ENCODE assay signal across 8 cellular contexts in the genomic region with DNA sequence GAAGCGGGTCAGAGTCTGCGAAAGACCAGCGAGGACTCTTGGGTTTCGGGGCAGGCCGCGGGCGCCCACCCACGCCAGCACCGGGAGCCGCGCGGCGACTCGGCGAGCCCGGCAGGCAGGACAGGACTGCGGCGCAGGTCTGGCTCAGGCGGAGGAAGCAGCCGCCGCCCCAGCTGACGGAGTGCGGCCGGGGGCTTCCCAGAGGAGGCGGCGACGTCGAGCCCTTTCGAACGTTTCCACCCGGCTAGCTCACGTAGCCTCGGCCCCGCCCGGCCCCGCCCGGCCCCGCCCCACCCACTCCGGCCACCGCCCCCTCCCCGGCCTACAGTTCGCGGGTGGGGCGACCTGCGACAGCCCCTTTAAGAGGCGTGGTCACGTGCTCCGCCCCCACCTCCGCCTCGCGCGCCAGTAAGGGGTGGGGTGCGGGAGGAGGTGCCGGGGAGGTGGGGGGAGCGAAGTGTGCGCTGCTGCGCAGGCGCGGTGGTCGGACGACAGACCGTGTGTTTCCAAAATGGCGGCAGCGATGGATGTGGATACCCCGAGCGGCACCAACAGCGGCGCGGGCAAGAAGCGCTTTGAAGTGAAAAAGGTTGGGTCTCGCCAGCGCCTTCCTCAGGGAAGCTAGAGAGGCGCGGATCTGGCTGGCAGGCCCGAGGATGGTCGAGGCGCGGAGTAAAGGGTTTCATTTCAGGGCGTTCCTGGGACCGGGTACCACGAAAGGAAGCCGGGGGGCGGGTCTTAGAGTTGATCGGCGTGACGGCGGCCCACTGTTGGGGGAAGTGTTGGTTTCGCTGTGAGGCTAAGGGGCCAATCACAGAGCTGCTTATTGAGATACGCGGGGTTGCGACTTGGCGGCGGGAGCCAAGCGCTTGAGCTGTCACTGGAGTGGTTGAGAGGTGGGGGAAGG. TPM values are rescaled to one million over a fixed set of nuclear protein-coding genes. Genes with fewer than 3 reads are reported as not detected.
DNase-seq lines count a peak whose midpoint lies in the region; ATAC-seq, FAIRE-seq and TF ChIP-seq lines count a peak whose summit lies in the region.

Gene RBX1 (plus strand): TSS at position 491 of the 907 bp plus-strand sequence. CDS start 21 bp downstream, at position 512.

- H3K36me3 ChIP-seq in heart right ventricle = peaks cover 0 to 31% (median 22%) of the 10 kb centered on the region in 9 donors
- peaks cover 0 to 27% (median 13%) of the 10 kb centered on the region in 4 donors for H3K36me3 ChIP-seq in upper lobe of left lung

- TF ChIP-seq EP300 in upper lobe of left lung (IDR thresholded peaks at IDR 0.05) = peak in 1 of 4 donors; percentile 83

- peak; percentile 100 for FAIRE-seq in GM12892 (lab: Jason Lieb, UNC)

- H3K4me3 ChIP-seq in heart right ventricle (peak within 1 kb of the TSS; percentile 60 to 91 (median 74)), upper lobe of left lung (peak within 1 kb of the TSS; percentile 64 to 90 (median 74))

- DNase-seq in GM12892 (ENCODE audit: insufficient read length) = peak; percentile 86
- peak; percentile 95 for DNase-seq in NCI-H146 (lab: John Stamatoyannopoulos, UW)
- peak; percentile 98 to 99 (median 99) for DNase-seq in T-helper 1 cell
- peak; percentile 97 for DNase-seq in amniotic epithelial cell (ENCODE audit: low read depth)
- DNase-seq in heart right ventricle = peak; percentile 98 to 99
- DNase-seq in posterior cingulate gyrus = peak; percentile 96 to 100 (median 98)
- DNase-seq in upper lobe of left lung = peak; percentile 98 to 99

- H3K9me3 ChIP-seq in heart right ventricle (no peaks in the 10 kb centered on the region), upper lobe of left lung (no peaks in the 10 kb centered on the region)

- H3K27me3 ChIP-seq in heart right ventricle = no peaks in the 10 kb centered on the region
- no peaks in the 10 kb centered on the region for H3K27me3 ChIP-seq in upper lobe of left lung

- TF ChIP-seq POLR2A in GM12892 (IDR thresholded peaks at IDR 0.05; ENCODE audit: low read depth, low read length) (peak; percentile 95), upper lobe of left lung (IDR thresholded peaks at IDR 0.05) (peak; percentile 70 to 97 (median 94))

- intact Hi-C loops in heart right ventricle (cut with DNase I) = loop anchor here in 9 of 10 donors (1.0 to 10.0 kb wide), 7 partner anchors 71 to 141 kb away; partner anchors contain the start of gene EP300 (in 2 of the 9)
- intact Hi-C loops in posterior cingulate gyrus (cut with DNase I) = loop anchor here (5.0 kb wide), 2 partner anchors 246 to 431 kb away; partner anchors contain the start of gene TEF

- H3K27ac ChIP-seq in heart right ventricle (peak within 1 kb of the TSS; percentile 62 to 100 (median 94)), upper lobe of left lung (peak within 1 kb of the TSS; percentile 96 to 99 (median 97))

- ATAC-seq in HG02852 (IDR thresholded peaks at IDR 0.05; ENCODE audit: unreplicated experiment) (peak; percentile 78), heart right ventricle (peak; percentile 96 to 99 (median 97)), upper lobe of left lung (ENCODE audit: low FRiP score in 2 of 2) (peak; percentile 98 to 99)

- peaks cover 0 to 47% (median 30%) of the 10 kb centered on the region in 9 donors for H3K4me1 ChIP-seq in heart right ventricle
- H3K4me1 ChIP-seq in upper lobe of left lung = peaks cover 21 to 31% (median 23%) of the 10 kb centered on the region in 4 donors

- WGBS in heart right ventricle, 2 donors = 0% methylated on average over 82 to 94 of the region's 94 CpGs
- 1 to 2% methylated on average over 21 to 44 of the region's 94 CpGs for WGBS in upper lobe of left lung, 2 donors

- TF ChIP-seq CTCF in heart right ventricle (IDR thresholded peaks at IDR 0.05) = no peak
- TF ChIP-seq CTCF in upper lobe of left lung (IDR thresholded peaks at IDR 0.05) = peak in 2 of 6 experiments; percentile 7 to 27

RNA-seq across cellular contexts. Expression of gene RBX1, which starts in this region (rescaled TPM):
- 146 TPM for polyA plus RNA-seq in GM12892 (2012; ENCODE audit: missing spikeins)
- total RNA-seq in heart right ventricle = 10 to 100 TPM; 58.0 to 71.6 (median 59.8) TPM
- polyA plus RNA-seq in heart right ventricle = 100 to 1,000 TPM in 1 of 2 donors, 10 to 100 TPM in 1; 86.3 to 123 TPM
- total RNA-seq in upper lobe of left lung = 10 to 100 TPM; 14.6 to 55.5 (median 46.1) TPM

Comparison
In these comparisons a context has a peak if more than half of its experiments do, and no peak if none do; other contexts are left out.
1. Peak in every context shown above with its lines: DNase-seq, ATAC-seq, H3K4me3 ChIP-seq and H3K27ac ChIP-seq.